ENCODE assay signal across 34 cellular contexts in genomic region chr5:103620851-103621547, GRCh38. TPM values are rescaled to one million over a fixed set of nuclear protein-coding genes. Genes with fewer than 3 reads are reported as not detected.
DNase-seq lines count a peak whose midpoint lies in the region; ATAC-seq and TF ChIP-seq lines count a peak whose summit lies in the region.
"Had no signal": no experiment of that assay in that cellular context is flagged by ENCODE, and none has a peak within 500 bp of the region (broad histone marks: within the 10 kb centered on the region; RNA-seq: fewer than 3 reads in every experiment).

No MANE protein-coding gene starts in this region.

- H3K9me3 ChIP-seq in psoas muscle, result no peaks in the 10 kb centered on the region
- H3K9me3 ChIP-seq: BLaER1, esophagus muscularis mucosa, ovary, right atrium auricular region, SJSA1, suprapubic skin, upper lobe of left lung had no signal

- H3K4me3 ChIP-seq in astrocyte of the spinal cord (ENCODE audit: low read depth, low read length), result no peak overlapping the region
- H3K4me3 ChIP-seq in psoas muscle, result no peak overlapping the region
- no peak overlapping the region for H3K4me3 ChIP-seq in brain microvascular endothelial cell (ENCODE audit: low read depth, low read length)
- H3K4me3 ChIP-seq: BLaER1, cardiac muscle cell, coronary artery, esophagus muscularis mucosa, GM12878, hepatocyte, K562, ovary, right atrium auricular region, SJSA1, suprapubic skin, upper lobe of left lung had no signal

- no peak for TF ChIP-seq CTCF in astrocyte of the spinal cord (IDR thresholded peaks at IDR 0.05; ENCODE audit: low read depth, low read length)
- no peak for TF ChIP-seq CTCF in foreskin keratinocyte (conservative IDR thresholded peaks at IDR 0.05)
- no peak for TF ChIP-seq CTCF in psoas muscle (IDR thresholded peaks at IDR 0.05)
- TF ChIP-seq CTCF in brain microvascular endothelial cell (IDR thresholded peaks at IDR 0.05; ENCODE audit: low read depth, low read length, missing control alignments), result no peak

- in situ Hi-C loops in astrocyte of the spinal cord (cut with HindIII; ENCODE audit: low sequenced_read_pairs), result no loop called here
- in situ Hi-C loops in brain microvascular endothelial cell (cut with HindIII; ENCODE audit: low pct_ligation_motif_present, low sequenced_read_pairs), result no loop called here

- no peaks in the 10 kb centered on the region for H3K27me3 ChIP-seq in foreskin keratinocyte
- H3K27me3 ChIP-seq in psoas muscle (ENCODE audit: insufficient read depth in 3 of 3, low read length in 2 of 3), result no peaks in the 10 kb centered on the region
- H3K27me3 ChIP-seq in brain microvascular endothelial cell (replicated peaks), result no peaks in the 10 kb centered on the region
- H3K27me3 ChIP-seq: BLaER1, cardiac muscle cell, esophagus muscularis mucosa, hepatocyte, ovary, right atrium auricular region, SJSA1, suprapubic skin, upper lobe of left lung had no signal

- H3K27ac ChIP-seq in foreskin keratinocyte (peak overlapping the region; percentile 29), psoas muscle (no peak overlapping the region), brain microvascular endothelial cell (no peak overlapping the region)
- H3K27ac ChIP-seq: BLaER1, cardiac muscle cell, coronary artery, esophagus muscularis mucosa, hepatocyte, ovary, right atrium auricular region, SJSA1, suprapubic skin, upper lobe of left lung had no signal

- H3K4me1 ChIP-seq in foreskin keratinocyte, result peaks cover 19% of the 10 kb centered on the region
- no peaks in the 10 kb centered on the region for H3K4me1 ChIP-seq in psoas muscle
- H3K4me1 ChIP-seq: BLaER1, esophagus muscularis mucosa, right atrium auricular region, SJSA1, suprapubic skin, upper lobe of left lung had no signal

- intact Hi-C loops in psoas muscle (cut with DNase I), result no loop called here

- H3K36me3 ChIP-seq in psoas muscle (ENCODE audit: insufficient read depth in 1 of 2, low read depth in 1 of 2) (no peaks in the 10 kb centered on the region), brain microvascular endothelial cell (replicated peaks) (no peaks in the 10 kb centered on the region)
- H3K36me3 ChIP-seq: BLaER1, cardiac muscle cell, esophagus muscularis mucosa, ovary, right atrium auricular region, SJSA1, suprapubic skin, upper lobe of left lung had no signal

- 69 to 78% (median 71%) methylated on average over 2 of the region's 2 CpGs for WGBS in psoas muscle, 3 donors

- DNase-seq in NCI-H1105 treated with DMSO at 0.1 percent for 48 hours (lab: John Stamatoyannopoulos, UW) (peak; percentile 91), NCI-H146 treated with DMSO at 0.1 percent for 48 hours (lab: John Stamatoyannopoulos, UW; ENCODE audit: unreplicated experiment) (peak; percentile 72), astrocyte of the spinal cord (ENCODE audit: low read depth, low spot score) (peak; percentile 10), foreskin keratinocyte (peak; percentile 77 to 82), psoas muscle (no peak), NCI-H226 (no peak), brain microvascular endothelial cell (no peak)
- DNase-seq: activated CD4-positive, alpha-beta T cell treated with anti-CD3 and anti-CD28 coated beads, Interleukin-2, amount 10 ng/mL, durations not matched to agents 24 days and 14 days; activated CD8-positive, alpha-beta memory T cell treated with anti-CD3 and anti-CD28 coated beads for 24 hours; activated naive CD4-positive, alpha-beta T cell treated with anti-CD3 and anti-CD28 coated beads, Interleukin-2, amount 50 U/mL, for 16 hours; activated T-cell treated with anti-CD3 and anti-CD28 coated beads for 4 hours; effector CD8-positive, alpha-beta T cell; HFFc6; NCI-H1092; NCI-H345; NCI-H774; ovary; RPMI8226; small intestine; stimulated activated naive CD4-positive, alpha-beta T cell; T-cell; upper lobe of left lung had no signal

- ATAC-seq in foreskin keratinocyte, result peak; percentile 93
- ATAC-seq in psoas muscle, result no peak
- no peak for ATAC-seq in GM19455 (IDR thresholded peaks at IDR 0.05; ENCODE audit: unreplicated experiment)
- ATAC-seq: GM12878, K562, T-cell, WTC11 had no signal

RNA-seq across cellular contexts. Expression of gene NUDT12, which starts 58.4 kb away (rescaled TPM):
- total RNA-seq in foreskin keratinocyte, result 12.1 and 12.6 TPM in 2 replicates
- polyA plus RNA-seq in foreskin keratinocyte, result 4.3 and 5.7 TPM in 2 replicates
- total RNA-seq in psoas muscle, result 10 to 100 TPM in 3 of 4 donors, 1 to 10 TPM in 1; 7.6 to 12.6 (median 11.2) TPM
- 1 to 10 TPM; 5.0 to 6.8 (median 6.2) TPM for polyA plus RNA-seq in psoas muscle

Comparison
In these comparisons a context has a peak if more than half of its experiments do, and no peak if none do; other contexts are left out.
1. DNase-seq: peak in NCI-H1105 treated with DMSO at 0.1 percent for 48 hours (single experiment), NCI-H146 treated with DMSO at 0.1 percent for 48 hours (single experiment), astrocyte of the spinal cord (single experiment) and foreskin keratinocyte (2 of 2); none in psoas muscle (0 of 2), NCI-H226 (single experiment) and brain microvascular endothelial cell (single experiment).